8 cellular contexts compared by ENCODE assay signal in the genomic region with DNA sequence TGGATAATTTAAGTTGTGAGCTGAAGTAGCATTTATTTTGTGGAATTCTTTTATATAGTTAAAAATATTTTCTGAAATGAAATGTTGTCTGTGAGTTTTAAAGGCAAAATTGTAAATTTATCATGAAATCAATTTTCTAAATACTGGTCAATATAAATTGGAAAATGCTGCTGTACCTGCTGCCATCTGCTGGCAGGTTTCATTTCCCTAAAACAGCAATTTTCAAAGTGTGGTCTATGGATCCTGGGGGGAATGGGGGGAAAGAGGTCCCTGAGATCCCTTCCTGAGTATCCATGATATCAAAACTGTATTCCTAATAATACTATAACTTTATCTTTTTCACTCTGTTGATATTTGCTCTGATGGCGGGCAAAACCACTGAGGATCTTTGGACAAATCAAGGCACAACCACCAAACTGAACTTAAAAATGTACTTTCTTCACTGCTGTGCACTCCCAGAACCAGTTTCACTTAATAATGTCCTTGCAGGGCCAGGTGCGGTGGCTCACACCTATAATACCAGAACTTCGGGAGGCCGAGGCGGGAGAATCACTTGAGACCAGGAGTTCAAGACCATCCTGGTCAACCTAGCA. TPM values are rescaled to one million over a fixed set of nuclear protein-coding genes. Genes with fewer than 3 reads are reported as not detected.
DNase-seq lines count a peak whose midpoint lies in the region; ATAC-seq and TF ChIP-seq lines count a peak whose summit lies in the region.

No MANE protein-coding gene starts in this region.

- H3K27me3 Mint-ChIP-seq in activated CD8-positive, alpha-beta T cell treated with anti-CD3 and anti-CD28 coated beads, Interleukin-2, amount 10 ng/mL, durations not matched to agents 7 days and 5 days (ENCODE audit: low read depth): peaks cover 6% of the 10 kb centered on the region

- TF ChIP-seq CTCF in BJ (IDR thresholded peaks at IDR 0.05; ENCODE audit: insufficient read depth, low read depth, low read length) (peak; percentile 76), left lung (IDR thresholded peaks at IDR 0.05) (peak; percentile 44 to 64)

- no peak for ATAC-seq in activated CD8-positive, alpha-beta T cell treated with anti-CD3 and anti-CD28 coated beads, Interleukin-2, amount 10 ng/mL, durations not matched to agents 7 days and 5 days
- ATAC-seq in left lung (peak; percentile 41), sciatic nerve (no peak), HG03045 (IDR thresholded peaks at IDR 0.05; ENCODE audit: unreplicated experiment) (no peak)

- H3K27ac ChIP-seq in left lung: no peak overlapping the region

- H3K27ac Mint-ChIP-seq in activated CD8-positive, alpha-beta T cell treated with anti-CD3 and anti-CD28 coated beads, Interleukin-2, amount 10 ng/mL, durations not matched to agents 7 days and 5 days: peak overlapping the region; percentile 43

- no peaks in the 10 kb centered on the region for H3K9me3 Mint-ChIP-seq in activated CD8-positive, alpha-beta T cell treated with anti-CD3 and anti-CD28 coated beads, Interleukin-2, amount 10 ng/mL, durations not matched to agents 7 days and 5 days (ENCODE audit: insufficient read depth)

- H3K4me1 Mint-ChIP-seq in activated CD8-positive, alpha-beta T cell treated with anti-CD3 and anti-CD28 coated beads, Interleukin-2, amount 10 ng/mL, durations not matched to agents 7 days and 5 days (ENCODE audit: low read depth): no peaks in the 10 kb centered on the region

- H3K36me3 Mint-ChIP-seq in activated CD8-positive, alpha-beta T cell treated with anti-CD3 and anti-CD28 coated beads, Interleukin-2, amount 10 ng/mL, durations not matched to agents 7 days and 5 days (ENCODE audit: low read depth): no peaks in the 10 kb centered on the region

- peaks cover 0 to 1% of the 10 kb centered on the region in 2 donors for H3K9me3 ChIP-seq in left lung

- POLR2A ChIA-PET in BJ (lab: Charles Lee): no interaction called here
- POLR2A ChIA-PET in activated CD8-positive, alpha-beta T cell treated with anti-CD3 and anti-CD28 coated beads, Interleukin-2, amount 10 ng/mL, durations not matched to agents 7 days and 5 days (lab: Charles Lee): interaction anchor here (0.6 kb wide), 1 partner anchor 16 kb away, joined by 3 read pairs; no protein-coding TSS in a partner anchor

- H3K36me3 ChIP-seq in BJ (ENCODE audit: control insufficient read depth, insufficient read depth, low read length): no peaks in the 10 kb centered on the region
- no peaks in the 10 kb centered on the region for H3K36me3 ChIP-seq in H7 (replicated peaks; ENCODE audit: control insufficient read depth, insufficient read depth, low read length)
- no peaks in the 10 kb centered on the region for H3K36me3 ChIP-seq in left lung

- no peak overlapping the region for H3K4me3 Mint-ChIP-seq in activated CD8-positive, alpha-beta T cell treated with anti-CD3 and anti-CD28 coated beads, Interleukin-2, amount 10 ng/mL, durations not matched to agents 7 days and 5 days

- intact Hi-C loops in left lung (cut with DNase I): loop anchor here in 1 of 2 donors (10.0 kb wide), 1 partner anchor 199 kb away; no protein-coding TSS in a partner anchor
- intact Hi-C loops in sciatic nerve (cut with DNase I): no loop called here

- CTCF ChIA-PET in BJ (lab: Yijun Ruan, JAX): interaction anchor here (0.6 to 3.4 kb wide), 20 partner anchors 9 to 208 kb away, joined by 3 to 29 read pairs (median 3); no protein-coding TSS in a partner anchor
- CTCF ChIA-PET in activated CD8-positive, alpha-beta T cell treated with anti-CD3 and anti-CD28 coated beads, Interleukin-2, amount 10 ng/mL, durations not matched to agents 7 days and 5 days (lab: Charles Lee): interaction anchor here (1.2 to 2.2 kb wide), 4 partner anchors 31 to 219 kb away, joined by 3 to 4 read pairs (median 3); no protein-coding TSS in a partner anchor

- DNase-seq in BJ (ENCODE audit: low read depth): no peak
- DNase-seq in H7: peak; percentile 43
- peak; percentile 41 for DNase-seq in activated CD8-positive, alpha-beta T cell treated with anti-CD3 and anti-CD28 coated beads, Interleukin-2, amount 10 ng/mL, durations not matched to agents 7 days and 5 days
- no peak for DNase-seq in left lung
- no peak for DNase-seq in sciatic nerve (ENCODE audit: low spot score)
- DNase-seq in DMS79 treated with DMSO at 0.1 percent for 48 hours (lab: John Stamatoyannopoulos, UW): no peak
- DNase-seq in cortex of kidney (lab: John Stamatoyannopoulos, UW): no peak

- no peak overlapping the region for H3K4me3 ChIP-seq in BJ (ENCODE audit: low read depth, low read length)
- no peak overlapping the region for H3K4me3 ChIP-seq in H7 (ENCODE audit: insufficient read depth, low read depth, low read length)
- no peak overlapping the region for H3K4me3 ChIP-seq in left lung

- H3K27me3 ChIP-seq in BJ (ENCODE audit: control insufficient read depth, insufficient read depth, low read length) (no peaks in the 10 kb centered on the region), H7 (ENCODE audit: control insufficient read depth, insufficient read depth, low read length) (no peaks in the 10 kb centered on the region), left lung (no peaks in the 10 kb centered on the region)

- no peaks in the 10 kb centered on the region for H3K4me1 ChIP-seq in left lung

RNA-seq across cellular contexts. Expression of a gene that starts 17.2 kb away (rescaled TPM):
- not detected in 2 replicates for polyA plus RNA-seq in BJ (2011; rRNA removed)
- not detected in 2 replicates for polyA minus RNA-seq in BJ (2011; rRNA and poly(A)+ RNA removed)
- total RNA-seq in H7 (2014; rRNA removed; shearing (Covaris generic)): not detected in 2 replicates
- total RNA-seq in activated CD8-positive, alpha-beta T cell treated with anti-CD3 and anti-CD28 coated beads, Interleukin-2, amount 10 ng/mL, durations not matched to agents 7 days and 5 days: 1 to 10 TPM; 2.9 TPM
- 1 to 10 TPM in 1 of 2 donors, under 1 TPM in 1; 0.87 to 1.2 TPM for total RNA-seq in left lung
- total RNA-seq in sciatic nerve: 0.27 TPM

Comparison
In these comparisons a context has a peak if more than half of its experiments do, and no peak if none do; other contexts are left out.
1. DNase-seq: peak in H7 (single experiment) and activated CD8-positive, alpha-beta T cell treated with anti-CD3 and anti-CD28 coated beads, Interleukin-2, amount 10 ng/mL, durations not matched to agents 7 days and 5 days (single experiment); none in BJ (single experiment), left lung (0 of 2), sciatic nerve (single experiment), DMS79 treated with DMSO at 0.1 percent for 48 hours (single experiment) and cortex of kidney (single experiment).